Comparison of ENCODE assay signal across 27 cellular contexts in the genomic region with DNA sequence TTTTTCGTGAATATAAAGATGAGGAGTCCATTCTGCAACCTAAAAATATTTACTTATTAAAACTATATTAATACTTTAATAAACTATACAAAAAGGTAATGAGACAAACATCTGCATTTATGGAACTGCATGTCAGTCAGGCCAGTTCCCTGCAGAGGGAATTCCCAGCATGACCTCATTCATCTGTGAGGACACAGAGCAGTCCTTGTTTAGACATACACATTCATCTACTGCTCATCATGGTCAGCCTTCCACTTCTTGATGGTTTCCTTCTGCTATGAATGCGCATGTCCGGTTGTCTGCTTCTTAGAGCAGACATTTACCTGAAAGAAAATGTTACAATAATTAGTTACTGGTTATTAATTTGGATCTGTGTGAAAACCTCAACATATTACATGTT. TPM values are rescaled to one million over a fixed set of nuclear protein-coding genes. Genes with fewer than 3 reads are reported as not detected.
A peak's percentile ranks its signal among the peaks of the same experiment; 100 is the strongest.
DNase-seq lines count a peak whose midpoint lies in the region; ATAC-seq and TF ChIP-seq lines count a peak whose summit lies in the region.
"Had no signal": no experiment of that assay in that cellular context is flagged by ENCODE, and none has a peak within 500 bp of the region (broad histone marks: within the 10 kb centered on the region; RNA-seq: fewer than 3 reads in every experiment).

No MANE protein-coding gene starts in this region.

- H3K4me3 ChIP-seq in HAP-1 (no peak overlapping the region), sigmoid colon (no peak overlapping the region), suprapubic skin (no peak overlapping the region)
- H3K4me3 ChIP-seq in CD8-positive, alpha-beta memory T cell (ENCODE audit: low read length) = no peak overlapping the region
- H3K4me3 ChIP-seq: left lung, MG63, tibial artery had no signal

- TF ChIP-seq POLR2A in sigmoid colon (IDR thresholded peaks at IDR 0.05) (no peak), suprapubic skin (IDR thresholded peaks at IDR 0.05) (no peak)

- TF ChIP-seq EP300 in sigmoid colon (IDR thresholded peaks at IDR 0.05) (no peak), suprapubic skin (IDR thresholded peaks at IDR 0.05) (no peak)

- WGBS in sigmoid colon, 2 donors = 90 to 92% methylated on average over 3 of the region's 3 CpGs
- WGBS in suprapubic skin = 96% methylated on average over 3 of the region's 3 CpGs

- CTCF ChIA-PET in CD8-positive, alpha-beta memory T cell (lab: Charles Lee) = no interaction called here

- POLR2A ChIA-PET in CD8-positive, alpha-beta memory T cell (lab: Charles Lee) = no interaction called here

- peaks cover 47% of the 10 kb centered on the region for H3K4me1 Mint-ChIP-seq in activated naive CD8-positive, alpha-beta T cell treated with anti-CD3 and anti-CD28 coated beads, Interleukin-2, amount 50 U/mL, for 24 hours
- H3K4me1 Mint-ChIP-seq in activated naive CD8-positive, alpha-beta T cell treated with anti-CD3 and anti-CD28 coated beads for 36 hours = peaks cover 37% of the 10 kb centered on the region
- H3K4me1 Mint-ChIP-seq in CD8-positive, alpha-beta memory T cell = peaks cover 52 to 65% (median 59%) of the 10 kb centered on the region in 3 donors

- H3K27ac ChIP-seq in sigmoid colon (no peak overlapping the region), suprapubic skin (no peak overlapping the region)
- no peak overlapping the region for H3K27ac ChIP-seq in CD8-positive, alpha-beta memory T cell (ENCODE audit: low read depth, low read length)
- H3K27ac ChIP-seq: left lung, tibial artery had no signal

- ATAC-seq in activated naive CD8-positive, alpha-beta T cell treated with anti-CD3 and anti-CD28 coated beads, Interleukin-2, amount 50 U/mL, for 24 hours = no peak
- ATAC-seq: activated CD4-positive, CD25-positive, alpha-beta regulatory T cell treated with anti-CD3 and anti-CD28 coated beads, Interleukin-2, amount 50 U/mL, for 24 hours; CD8-positive, alpha-beta T cell; left lung; natural killer cell treated with Interleukin-12 subunit alpha and Interleukin-12 subunit beta and Interleukin-15 and Interleukin-18, amount 100 ng/mL, for 72 hours; PC-3 had no signal

- no peaks in the 10 kb centered on the region for H3K27me3 Mint-ChIP-seq in activated naive CD8-positive, alpha-beta T cell treated with anti-CD3 and anti-CD28 coated beads, Interleukin-2, amount 50 U/mL, for 24 hours
- H3K27me3 Mint-ChIP-seq in activated naive CD8-positive, alpha-beta T cell treated with anti-CD3 and anti-CD28 coated beads for 36 hours = no peaks in the 10 kb centered on the region
- no peaks in the 10 kb centered on the region for H3K27me3 Mint-ChIP-seq in CD8-positive, alpha-beta memory T cell
- H3K27me3 Mint-ChIP-seq: activated CD4-positive, alpha-beta memory T cell treated with anti-CD3 and anti-CD28 coated beads, Interleukin-2, amount 10 ng/mL, durations not matched to agents 7 days and 5 days; natural killer cell treated with Interleukin-12 subunit alpha and Interleukin-12 subunit beta and Interleukin-15 and Interleukin-18, amount 100 ng/mL, for 72 hours; stimulated activated naive CD8-positive, alpha-beta T cell treated with anti-CD3 and anti-CD28 coated beads, Interleukin-15, Interleukin-2, amounts not matched to agents 100 ng/mL and 50 ng/mL, for 24 hours had no signal

- H3K36me3 ChIP-seq in HAP-1 (replicated peaks) (peaks cover 44% of the 10 kb centered on the region), sigmoid colon (peaks cover 4 to 52% (median 11%) of the 10 kb centered on the region in 4 donors), suprapubic skin (peaks cover 30% of the 10 kb centered on the region)
- peaks cover 8% of the 10 kb centered on the region for H3K36me3 ChIP-seq in CD8-positive, alpha-beta memory T cell (ENCODE audit: insufficient read depth, low read length)
- H3K36me3 ChIP-seq: MG63 had no signal

- in situ Hi-C loops in SK-MEL-5 (cut with HindIII; ENCODE audit: low pct_unique_long_range_greater_than_20kb, low sequenced_read_pairs) (no loop called here), HAP-1 (cut with MboI; ENCODE audit: low sequenced_read_pairs) (no loop called here)

- intact Hi-C loops in sigmoid colon (cut with DNase I) = loop anchor here (10.0 kb wide), 1 partner anchor 390 kb away; a partner anchor contains a TSS

- peak overlapping the region; percentile 17 for H3K27ac Mint-ChIP-seq in activated naive CD8-positive, alpha-beta T cell treated with anti-CD3 and anti-CD28 coated beads, Interleukin-2, amount 50 U/mL, for 24 hours
- H3K27ac Mint-ChIP-seq in activated naive CD8-positive, alpha-beta T cell treated with anti-CD3 and anti-CD28 coated beads for 36 hours = no peak overlapping the region
- peak overlapping the region in 2 of 8 donors; percentile 37 to 54 for H3K27ac Mint-ChIP-seq in CD8-positive, alpha-beta memory T cell
- H3K27ac Mint-ChIP-seq: activated CD4-positive, alpha-beta memory T cell treated with anti-CD3 and anti-CD28 coated beads, Interleukin-2, amount 10 ng/mL, durations not matched to agents 7 days and 5 days; CD8-positive, alpha-beta T cell; natural killer cell treated with Interleukin-12 subunit alpha and Interleukin-12 subunit beta and Interleukin-15 and Interleukin-18, amount 100 ng/mL, for 72 hours; stimulated activated naive CD8-positive, alpha-beta T cell treated with anti-CD3 and anti-CD28 coated beads, Interleukin-15, Interleukin-2, amounts not matched to agents 100 ng/mL and 50 ng/mL, for 24 hours had no signal

- no peak for DNase-seq in activated naive CD8-positive, alpha-beta T cell treated with anti-CD3 and anti-CD28 coated beads, Interleukin-2, amount 50 U/mL, for 24 hours
- DNase-seq in activated naive CD8-positive, alpha-beta T cell treated with anti-CD3 and anti-CD28 coated beads for 36 hours = no peak
- DNase-seq in SK-MEL-5 (ENCODE audit: low read depth, low spot score) (peak; percentile 93), iris pigment epithelial cell (ENCODE audit: low read depth) (peak; percentile 41), HAP-1 (ENCODE audit: low spot score in 2 of 2) (no peak), sigmoid colon (no peak), suprapubic skin (ENCODE audit: low spot score in 2 of 2) (no peak)
- DNase-seq in CD8-positive, alpha-beta memory T cell = no peak
- DNase-seq: activated CD4-positive, alpha-beta memory T cell treated with anti-CD3 and anti-CD28 coated beads, Interleukin-2, amount 10 ng/mL, durations not matched to agents 7 days and 5 days; activated effector memory CD4-positive, alpha-beta T cell treated with anti-CD3 and anti-CD28 coated beads, Interleukin-2, amount 50 U/mL, for 16 hours; CD8-positive, alpha-beta T cell; DMS79; effector CD4-positive, alpha-beta T cell; KBM-7; left lung; MG63; NCI-H1436 treated with DMSO at 0.1 percent for 48 hours; NCI-H510A; PC-3; retina; SHP77; tibial artery had no signal

- TF ChIP-seq CTCF in sigmoid colon (IDR thresholded peaks at IDR 0.05) = no peak
- TF ChIP-seq CTCF in suprapubic skin (IDR thresholded peaks at IDR 0.05) = no peak

- peaks cover 29% of the 10 kb centered on the region for H3K36me3 Mint-ChIP-seq in activated naive CD8-positive, alpha-beta T cell treated with anti-CD3 and anti-CD28 coated beads, Interleukin-2, amount 50 U/mL, for 24 hours (ENCODE audit: low read depth)
- peaks cover 39% of the 10 kb centered on the region for H3K36me3 Mint-ChIP-seq in activated naive CD8-positive, alpha-beta T cell treated with anti-CD3 and anti-CD28 coated beads for 36 hours
- H3K36me3 Mint-ChIP-seq in CD8-positive, alpha-beta memory T cell = peaks cover 0 to 63% (median 6%) of the 10 kb centered on the region in 3 donors

- H3K27me3 ChIP-seq in HAP-1 (ENCODE audit: low read depth) (no peaks in the 10 kb centered on the region), sigmoid colon (no peaks in the 10 kb centered on the region), suprapubic skin (no peaks in the 10 kb centered on the region)
- no peaks in the 10 kb centered on the region for H3K27me3 ChIP-seq in CD8-positive, alpha-beta memory T cell (ENCODE audit: insufficient read depth, low read length, poor library complexity, severe bottlenecking)
- H3K27me3 ChIP-seq: left lung, MG63, tibial artery had no signal

- H3K4me1 ChIP-seq in HAP-1 (peaks cover 21% of the 10 kb centered on the region), sigmoid colon (peaks cover 0 to 24% (median 19%) of the 10 kb centered on the region in 4 donors), suprapubic skin (peaks cover 20% of the 10 kb centered on the region)
- peaks cover 40% of the 10 kb centered on the region for H3K4me1 ChIP-seq in CD8-positive, alpha-beta memory T cell (ENCODE audit: insufficient read depth, low read length)

- no peaks in the 10 kb centered on the region for H3K9me3 Mint-ChIP-seq in activated naive CD8-positive, alpha-beta T cell treated with anti-CD3 and anti-CD28 coated beads, Interleukin-2, amount 50 U/mL, for 24 hours
- H3K9me3 Mint-ChIP-seq in activated naive CD8-positive, alpha-beta T cell treated with anti-CD3 and anti-CD28 coated beads for 36 hours = no peaks in the 10 kb centered on the region
- no peaks in the 10 kb centered on the region for H3K9me3 Mint-ChIP-seq in CD8-positive, alpha-beta memory T cell
- H3K9me3 Mint-ChIP-seq: activated CD4-positive, alpha-beta memory T cell treated with anti-CD3 and anti-CD28 coated beads, Interleukin-2, amount 10 ng/mL, durations not matched to agents 7 days and 5 days; CD8-positive, alpha-beta T cell; natural killer cell treated with Interleukin-12 subunit alpha and Interleukin-12 subunit beta and Interleukin-15 and Interleukin-18, amount 100 ng/mL, for 72 hours; stimulated activated naive CD8-positive, alpha-beta T cell treated with anti-CD3 and anti-CD28 coated beads, Interleukin-15, Interleukin-2, amounts not matched to agents 100 ng/mL and 50 ng/mL, for 24 hours had no signal

- no peak overlapping the region for H3K4me3 Mint-ChIP-seq in activated naive CD8-positive, alpha-beta T cell treated with anti-CD3 and anti-CD28 coated beads, Interleukin-2, amount 50 U/mL, for 24 hours
- H3K4me3 Mint-ChIP-seq in activated naive CD8-positive, alpha-beta T cell treated with anti-CD3 and anti-CD28 coated beads for 36 hours = no peak overlapping the region
- H3K4me3 Mint-ChIP-seq in CD8-positive, alpha-beta memory T cell = no peak overlapping the region
- H3K4me3 Mint-ChIP-seq: activated CD4-positive, alpha-beta memory T cell treated with anti-CD3 and anti-CD28 coated beads, Interleukin-2, amount 10 ng/mL, durations not matched to agents 7 days and 5 days; CD8-positive, alpha-beta T cell; natural killer cell treated with Interleukin-12 subunit alpha and Interleukin-12 subunit beta and Interleukin-15 and Interleukin-18, amount 100 ng/mL, for 72 hours; stimulated activated naive CD8-positive, alpha-beta T cell treated with anti-CD3 and anti-CD28 coated beads, Interleukin-15, Interleukin-2, amounts not matched to agents 100 ng/mL and 50 ng/mL, for 24 hours had no signal

- H3K9me3 ChIP-seq in HAP-1 = no peaks in the 10 kb centered on the region
- no peaks in the 10 kb centered on the region for H3K9me3 ChIP-seq in sigmoid colon
- no peaks in the 10 kb centered on the region for H3K9me3 ChIP-seq in suprapubic skin
- H3K9me3 ChIP-seq in CD8-positive, alpha-beta memory T cell (ENCODE audit: low read length) = no peaks in the 10 kb centered on the region
- H3K9me3 ChIP-seq: left lung, MG63, tibial artery had no signal

RNA-seq across cellular contexts. Expression of a gene that starts 3.3 kb away (rescaled TPM):
- total RNA-seq in activated naive CD8-positive, alpha-beta T cell treated with anti-CD3 and anti-CD28 coated beads for 36 hours = 10 to 100 TPM; 29.8 to 29.9 TPM
- 36.3 and 37.5 TPM in 2 replicates for total RNA-seq in SK-MEL-5 (2014; rRNA removed; shearing (Covaris generic))
- polyA plus RNA-seq in SK-MEL-5 (2015; cell fraction: cytosol; rRNA removed) = 13.2 and 18.6 TPM in 2 replicates
- polyA plus RNA-seq in SK-MEL-5 (2015; cell fraction: nucleus; rRNA removed) = 28.2 and 32.3 TPM in 2 replicates
- total RNA-seq in sigmoid colon = 10 to 100 TPM; 18.5 to 30.7 (median 20.4) TPM
- polyA plus RNA-seq in sigmoid colon = 10 to 100 TPM in 2 of 3 donors, 1 to 10 TPM in 1; 9.0 to 15.3 (median 12.9) TPM
- 10 to 100 TPM; 15.0 to 21.3 (median 15.8) TPM for total RNA-seq in suprapubic skin
- total RNA-seq in CD8-positive, alpha-beta memory T cell = 10 to 100 TPM; 34.7 to 36.5 TPM
- 21.4 TPM for polyA plus RNA-seq in CD8-positive, alpha-beta memory T cell

RNA-seq across cellular contexts. Expression of a gene that starts 6.4 kb away (rescaled TPM):
- total RNA-seq in activated naive CD8-positive, alpha-beta T cell treated with anti-CD3 and anti-CD28 coated beads for 36 hours = 10 to 100 TPM; 42.2 to 45.3 TPM
- total RNA-seq in SK-MEL-5 (2014; rRNA removed; shearing (Covaris generic)) = 39.7 and 48.8 TPM in 2 replicates
- polyA plus RNA-seq in SK-MEL-5 (2015; cell fraction: cytosol; rRNA removed) = 28.3 and 31.8 TPM in 2 replicates
- polyA plus RNA-seq in SK-MEL-5 (2015; cell fraction: nucleus; rRNA removed) = 3.6 and 7.1 TPM in 2 replicates
- total RNA-seq in sigmoid colon (100 to 1,000 TPM in 1 of 4 donors, 10 to 100 TPM in 3; 61.5 to 108 (median 77.7) TPM), suprapubic skin (10 to 100 TPM; 36.5 to 48.1 (median 45.4) TPM)
- 100 to 1,000 TPM in 2 of 3 donors, 10 to 100 TPM in 1; 57.2 to 173 (median 151) TPM for polyA plus RNA-seq in sigmoid colon
- 10 to 100 TPM; 50.5 to 58.0 TPM for total RNA-seq in CD8-positive, alpha-beta memory T cell
- polyA plus RNA-seq in CD8-positive, alpha-beta memory T cell = 157 TPM

RNA-seq across cellular contexts. Expression of a gene that starts 38.9 kb away (rescaled TPM):
- not detected for total RNA-seq in activated naive CD8-positive, alpha-beta T cell treated with anti-CD3 and anti-CD28 coated beads for 36 hours
- total RNA-seq in SK-MEL-5 (2014; rRNA removed; shearing (Covaris generic)) = not detected in 2 replicates
- polyA plus RNA-seq in SK-MEL-5 (2015; cell fraction: cytosol; rRNA removed) = not detected in 2 replicates
- 0.34 TPM in 1 of 2 replicates, not detected in the other for polyA plus RNA-seq in SK-MEL-5 (2015; cell fraction: nucleus; rRNA removed)
- 1 to 10 TPM; 1.1 to 2.8 (median 1.7) TPM for total RNA-seq in sigmoid colon
- polyA plus RNA-seq in sigmoid colon = 1 to 10 TPM; 1.2 to 9.0 (median 2.8) TPM
- total RNA-seq in suprapubic skin = 1 to 10 TPM; 1.7 to 5.1 (median 2.2) TPM
- 1 to 10 TPM; 1.2 to 2.1 TPM for total RNA-seq in CD8-positive, alpha-beta memory T cell
- polyA plus RNA-seq in CD8-positive, alpha-beta memory T cell = 0.98 TPM
- total RNA-seq: A172; CD8-positive, alpha-beta T cell; HT1080 had no signal

RNA-seq across cellular contexts. Expression of a gene that starts 39.0 kb away (rescaled TPM):
- under 1 TPM; 0.08 to 0.10 TPM for total RNA-seq in activated naive CD8-positive, alpha-beta T cell treated with anti-CD3 and anti-CD28 coated beads for 36 hours
- total RNA-seq in SK-MEL-5 (2014; rRNA removed; shearing (Covaris generic)) = 0.03 TPM in 1 of 2 replicates, not detected in the other
- not detected in 2 replicates for polyA plus RNA-seq in SK-MEL-5 (2015; cell fraction: cytosol; rRNA removed)
- polyA plus RNA-seq in SK-MEL-5 (2015; cell fraction: nucleus; rRNA removed) = not detected in 2 replicates
- 1 to 10 TPM; 1.1 to 1.8 (median 1.7) TPM for total RNA-seq in sigmoid colon
- 1 to 10 TPM; 5.4 to 9.5 (median 6.8) TPM for polyA plus RNA-seq in sigmoid colon
- total RNA-seq in suprapubic skin = 10 to 100 TPM in 2 of 4 donors, 1 to 10 TPM in 2; 6.0 to 26.4 (median 9.3) TPM
- under 1 TPM; 0.42 to 0.71 TPM for total RNA-seq in CD8-positive, alpha-beta memory T cell
- not detected for polyA plus RNA-seq in CD8-positive, alpha-beta memory T cell
- total RNA-seq: CD8-positive, alpha-beta T cell; HT1080 had no signal

Comparison
In these comparisons a context has a peak if more than half of its experiments do, and no peak if none do; other contexts are left out.
1. DNase-seq: peak in SK-MEL-5 (single experiment) and iris pigment epithelial cell (single experiment); none in activated naive CD8-positive, alpha-beta T cell treated with anti-CD3 and anti-CD28 coated beads, Interleukin-2, amount 50 U/mL, for 24 hours (single experiment), activated naive CD8-positive, alpha-beta T cell treated with anti-CD3 and anti-CD28 coated beads for 36 hours (single experiment), HAP-1 (0 of 2), sigmoid colon (single experiment), suprapubic skin (0 of 2) and CD8-positive, alpha-beta memory T cell (0 of 5).